Comparison of ENCODE assay signal across 2 cellular contexts in the genomic region with DNA sequence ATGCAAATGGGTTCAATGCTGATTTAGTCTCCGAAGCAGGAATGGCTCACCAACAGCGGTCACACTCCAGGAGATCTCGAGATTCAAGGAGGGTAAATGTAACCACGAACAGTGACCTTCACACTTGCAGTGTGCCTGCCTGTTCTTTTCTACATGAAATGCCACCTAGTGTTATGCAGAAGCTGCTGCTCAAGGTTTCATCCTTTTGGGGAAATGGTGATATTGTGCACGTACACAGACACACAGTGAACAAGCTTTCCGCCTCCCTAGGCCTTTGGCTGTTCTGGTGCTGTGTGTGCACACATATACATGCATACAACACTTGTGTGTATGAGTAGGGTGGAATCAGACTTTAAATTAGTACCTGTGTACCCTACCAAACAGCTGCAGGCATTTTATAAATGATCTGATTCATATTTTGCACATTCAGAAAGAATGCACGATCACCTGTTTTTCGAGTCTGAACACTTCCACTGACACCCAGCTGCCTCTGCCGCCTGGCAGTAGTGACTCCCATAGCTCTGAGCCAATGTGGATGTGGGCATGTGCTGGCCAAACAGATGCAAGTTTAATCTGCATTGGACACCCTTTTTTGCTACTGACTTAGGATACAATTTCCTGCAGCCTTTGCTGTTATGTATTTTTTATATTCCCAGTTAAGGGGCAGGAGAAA.
A peak's percentile ranks its signal among the peaks of the same experiment; 100 is the strongest.
TF ChIP-seq lines count a peak whose summit lies in the region.

No MANE protein-coding gene starts in this region.

TF ChIP-seq in HepG2, 621 proteins besides CTCF, POLR2A, EP300 and RAD21 (continued from another document):
- TF ChIP-seq ZNF33A (CRISPR knock-in tag; IDR thresholded peaks at IDR 0.05; ENCODE audit: borderline replicate concordance) (no peak), ZNF660 (CRISPR knock-in tag; IDR thresholded peaks at IDR 0.05; ENCODE audit: borderline replicate concordance, low read depth) (no peak), STAG1 (CRISPR knock-in tag; IDR thresholded peaks at IDR 0.05) (peak; percentile 31)
TF ChIP-seq in HepG2: peak in this region for 2.

TF ChIP-seq in neural cell, 6 proteins besides CTCF, POLR2A, EP300 and RAD21 (continued from another document):
- TF ChIP-seq MXI1 (conservative IDR thresholded peaks at IDR 0.05; ENCODE audit: poor library complexity, severe bottlenecking) = no peak
- no peak for TF ChIP-seq EZH2 (IDR thresholded peaks at IDR 0.05; ENCODE audit: borderline replicate concordance, insufficient read depth, low read length, poor library complexity, severe bottlenecking)
- TF ChIP-seq, protein P1, sequence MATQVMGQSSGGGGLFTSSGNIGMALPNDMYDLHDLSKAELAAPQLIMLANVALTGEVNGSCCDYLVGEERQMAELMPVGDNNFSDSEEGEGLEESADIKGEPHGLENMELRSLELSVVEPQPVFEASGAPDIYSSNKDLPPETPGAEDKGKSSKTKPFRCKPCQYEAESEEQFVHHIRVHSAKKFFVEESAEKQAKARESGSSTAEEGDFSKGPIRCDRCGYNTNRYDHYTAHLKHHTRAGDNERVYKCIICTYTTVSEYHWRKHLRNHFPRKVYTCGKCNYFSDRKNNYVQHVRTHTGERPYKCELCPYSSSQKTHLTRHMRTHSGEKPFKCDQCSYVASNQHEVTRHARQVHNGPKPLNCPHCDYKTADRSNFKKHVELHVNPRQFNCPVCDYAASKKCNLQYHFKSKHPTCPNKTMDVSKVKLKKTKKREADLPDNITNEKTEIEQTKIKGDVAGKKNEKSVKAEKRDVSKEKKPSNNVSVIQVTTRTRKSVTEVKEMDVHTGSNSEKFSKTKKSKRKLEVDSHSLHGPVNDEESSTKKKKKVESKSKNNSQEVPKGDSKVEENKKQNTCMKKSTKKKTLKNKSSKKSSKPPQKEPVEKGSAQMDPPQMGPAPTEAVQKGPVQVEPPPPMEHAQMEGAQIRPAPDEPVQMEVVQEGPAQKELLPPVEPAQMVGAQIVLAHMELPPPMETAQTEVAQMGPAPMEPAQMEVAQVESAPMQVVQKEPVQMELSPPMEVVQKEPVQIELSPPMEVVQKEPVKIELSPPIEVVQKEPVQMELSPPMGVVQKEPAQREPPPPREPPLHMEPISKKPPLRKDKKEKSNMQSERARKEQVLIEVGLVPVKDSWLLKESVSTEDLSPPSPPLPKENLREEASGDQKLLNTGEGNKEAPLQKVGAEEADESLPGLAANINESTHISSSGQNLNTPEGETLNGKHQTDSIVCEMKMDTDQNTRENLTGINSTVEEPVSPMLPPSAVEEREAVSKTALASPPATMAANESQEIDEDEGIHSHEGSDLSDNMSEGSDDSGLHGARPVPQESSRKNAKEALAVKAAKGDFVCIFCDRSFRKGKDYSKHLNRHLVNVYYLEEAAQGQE (IDR thresholded peaks at IDR 0.05; ENCODE audit: borderline replicate concordance) = no peak
- TF ChIP-seq TAF1 (IDR thresholded peaks at IDR 0.05; ENCODE audit: low read depth) = no peak
